In the genomic region with DNA sequence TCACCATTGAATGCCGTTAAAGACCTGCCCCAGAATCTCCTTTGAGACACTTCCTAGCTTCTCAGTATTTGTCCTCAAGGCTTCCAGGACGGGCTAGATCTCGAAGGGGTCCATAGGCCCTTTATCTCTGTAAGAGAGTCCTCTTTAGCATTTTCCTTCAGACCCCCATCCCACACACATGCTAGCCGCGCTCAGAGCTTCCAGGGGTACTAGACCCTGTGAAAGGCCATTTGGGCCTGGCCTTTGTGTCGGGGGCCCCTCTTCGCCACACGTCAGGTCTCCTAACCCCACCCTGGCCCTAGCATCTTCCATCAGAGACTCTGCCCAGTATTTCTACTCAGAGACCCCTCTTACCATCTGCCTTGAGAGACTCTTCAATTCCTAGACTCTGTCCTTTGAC, we compare ENCODE assay signal across 8 cellular contexts. TPM values are rescaled to one million over a fixed set of nuclear protein-coding genes. Genes with fewer than 3 reads are reported as not detected.
DNase-seq lines count a peak whose midpoint lies in the region; ATAC-seq and TF ChIP-seq lines count a peak whose summit lies in the region.

No MANE protein-coding gene starts in this region.

- no peak overlapping the region for H2AFZ ChIP-seq in Loucy (ENCODE audit: low read length)

- intact Hi-C loops in colonic mucosa (cut with DNase I): loop anchor here (5.0 to 10.0 kb wide), 2 partner anchors 188 to 330 kb away; no protein-coding TSS in a partner anchor
- intact Hi-C loops in naive thymus-derived CD4-positive, alpha-beta T cell (cut with micrococcal nuclease): loop anchor here (5.0 to 10.0 kb wide), 6 partner anchors 67 to 833 kb away; partner anchors contain the start of genes SLC9A7 (in 1 of the 2) and ZNF81 (in 1 of the 2)

- TF ChIP-seq CTCF in AG10803 (conservative IDR thresholded peaks at IDR 0.05; ENCODE audit: low read length): no peak
- TF ChIP-seq CTCF in Loucy (conservative IDR thresholded peaks at IDR 0.05; ENCODE audit: low read length): no peak
- no peak for TF ChIP-seq CTCF in colonic mucosa (IDR thresholded peaks at IDR 0.05)

- POLR2A ChIA-PET in naive thymus-derived CD4-positive, alpha-beta T cell (lab: Charles Lee): interaction anchor here (0.8 to 1.9 kb wide), 8 partner anchors 13 to 191 kb away, joined by 3 to 8 read pairs (median 4); partner anchors contain the start of genes CDK16, NDUFB11, RBM10 and USP11

- CTCF ChIA-PET in naive thymus-derived CD4-positive, alpha-beta T cell (lab: Charles Lee): interaction anchor here (0.5 to 1.2 kb wide), 5 partner anchors 188 to 289 kb away, joined by 3 to 8 read pairs (median 3); no protein-coding TSS in a partner anchor

- H4K20me1 ChIP-seq in Loucy (ENCODE audit: insufficient read depth, low read length, poor library complexity, severe bottlenecking): peaks cover 40% of the 10 kb centered on the region

- H3K4me1 ChIP-seq in Loucy (ENCODE audit: insufficient read depth, low read length, poor library complexity, severe bottlenecking): peaks cover 28% of the 10 kb centered on the region
- peaks cover 16% of the 10 kb centered on the region for H3K4me1 ChIP-seq in colonic mucosa
- peaks cover 16 to 25% of the 10 kb centered on the region in 2 donors for H3K4me1 ChIP-seq in naive thymus-derived CD4-positive, alpha-beta T cell (ENCODE audit: control insufficient read depth in 2 of 2, insufficient read depth in 2 of 2, low read length in 2 of 2)

- H3F3A ChIP-seq in Loucy (ENCODE audit: low read depth): no peaks in the 10 kb centered on the region

- H3K4me3 ChIP-seq in AG10803 (ENCODE audit: low read length): peak overlapping the region; percentile 74
- peak overlapping the region; percentile 97 for H3K4me3 ChIP-seq in Loucy (ENCODE audit: low read length, poor library complexity, severe bottlenecking)
- H3K4me3 ChIP-seq in colonic mucosa: peak overlapping the region; percentile 82
- peak overlapping the region; percentile 82 for H3K4me3 ChIP-seq in naive thymus-derived CD4-positive, alpha-beta T cell (ENCODE audit: low read length)

- H3K36me3 ChIP-seq in Loucy (ENCODE audit: insufficient read depth, low read length): peaks cover 11% of the 10 kb centered on the region; the same call in 1 of the 2 replicates
- H3K36me3 ChIP-seq in colonic mucosa: peaks cover 5% of the 10 kb centered on the region
- H3K36me3 ChIP-seq in naive thymus-derived CD4-positive, alpha-beta T cell (ENCODE audit: control insufficient read depth in 2 of 3, insufficient read depth in 3 of 3, low read length in 3 of 3): peaks cover 0 to 21% (median 14%) of the 10 kb centered on the region in 3 experiments

- H3K9me3 ChIP-seq in Loucy (ENCODE audit: insufficient read depth, low read depth, low read length) (no peaks in the 10 kb centered on the region), colonic mucosa (no peaks in the 10 kb centered on the region)
- no peaks in the 10 kb centered on the region for H3K9me3 ChIP-seq in naive thymus-derived CD4-positive, alpha-beta T cell (ENCODE audit: control insufficient read depth in 2 of 3, low read length in 3 of 3)

- ATAC-seq in naive thymus-derived CD4-positive, alpha-beta T cell: no peak

- peaks cover 19 to 80% (median 51%) of the 10 kb centered on the region in 7 donors for H3K4me1 Mint-ChIP-seq in naive thymus-derived CD4-positive, alpha-beta T cell

- H3K36me3 Mint-ChIP-seq in naive thymus-derived CD4-positive, alpha-beta T cell: peaks cover 0 to 33% (median 0%) of the 10 kb centered on the region in 5 donors

- peak overlapping the region; percentile 94 to 100 (median 98) for H3K4me3 Mint-ChIP-seq in naive thymus-derived CD4-positive, alpha-beta T cell

- H3K79me2 ChIP-seq in Loucy (ENCODE audit: insufficient read depth, low read length): peaks cover 71% of the 10 kb centered on the region

- no peaks in the 10 kb centered on the region for H3K9me2 ChIP-seq in Loucy (replicated peaks; ENCODE audit: low read depth, low read length)

- DNase-seq in AG10803 (ENCODE audit: low read depth) (no peak), colonic mucosa (no peak), T-helper 9 cell (no peak), NCI-H1694 treated with DMSO at 0.1 percent for 48 hours (lab: John Stamatoyannopoulos, UW) (no peak), GDM1 (lab: John Stamatoyannopoulos, UW) (no peak)
- no peak for DNase-seq in naive thymus-derived CD4-positive, alpha-beta T cell
- DNase-seq in stimulated activated CD4-positive, alpha-beta T cell treated with anti-CD3 and anti-CD28 coated beads, Interleukin-1b, Interleukin-23, amount 100 ng/mL, for 48 hours: no peak

- H3K9me3 Mint-ChIP-seq in naive thymus-derived CD4-positive, alpha-beta T cell: peaks cover 0 to 2% (median 0%) of the 10 kb centered on the region in 11 donors

- H3K27me3 Mint-ChIP-seq in naive thymus-derived CD4-positive, alpha-beta T cell: no peaks in the 10 kb centered on the region

- peaks cover 5% of the 10 kb centered on the region for H3K27me3 ChIP-seq in Loucy (ENCODE audit: insufficient read depth, low read length, poor library complexity, severe bottlenecking)
- H3K27me3 ChIP-seq in colonic mucosa: no peaks in the 10 kb centered on the region
- H3K27me3 ChIP-seq in naive thymus-derived CD4-positive, alpha-beta T cell (ENCODE audit: control insufficient read depth in 2 of 2, insufficient read depth in 2 of 2, low read length in 2 of 2): no peaks in the 10 kb centered on the region

- H3K27ac Mint-ChIP-seq in naive thymus-derived CD4-positive, alpha-beta T cell: peak overlapping the region; percentile 92 to 100 (median 98)

- H3K27ac ChIP-seq in colonic mucosa: peak overlapping the region; percentile 85
- peak overlapping the region; percentile 94 for H3K27ac ChIP-seq in naive thymus-derived CD4-positive, alpha-beta T cell (ENCODE audit: low read depth, low read length)

- H3K9ac ChIP-seq in Loucy (ENCODE audit: low read depth, low read length, poor library complexity, severe bottlenecking) (peak overlapping the region; percentile 96), colonic mucosa (ENCODE audit: low read depth in 2 of 2, low read length in 2 of 2) (peak overlapping the region; percentile 93 to 99)

- H3K4me2 ChIP-seq in Loucy (ENCODE audit: low read depth, low read length, poor library complexity, severe bottlenecking): peak overlapping the region; percentile 92

RNA-seq across cellular contexts. Expression of gene UBA1, which starts 0.8 kb away (rescaled TPM):
- 100 to 1,000 TPM; 237 to 327 TPM for total RNA-seq in colonic mucosa
- total RNA-seq in naive thymus-derived CD4-positive, alpha-beta T cell: 100 to 1,000 TPM in 4 of 5 experiments, 10 to 100 TPM in 1; 98.0 to 183 (median 118) TPM
- polyA plus RNA-seq in naive thymus-derived CD4-positive, alpha-beta T cell: 100 to 1,000 TPM; 145 to 187 TPM

RNA-seq across cellular contexts. Expression of gene CDK16, which starts 24.1 kb away (rescaled TPM):
- 100 to 1,000 TPM in 1 of 2 donors, 10 to 100 TPM in 1; 95.0 to 147 TPM for total RNA-seq in colonic mucosa
- 100 to 1,000 TPM in 2 of 5 experiments, 10 to 100 TPM in 3; 51.8 to 112 (median 62.4) TPM for total RNA-seq in naive thymus-derived CD4-positive, alpha-beta T cell
- polyA plus RNA-seq in naive thymus-derived CD4-positive, alpha-beta T cell: 10 to 100 TPM in 1 of 2 donors, 1 to 10 TPM in 1; 6.4 to 15.7 TPM

RNA-seq across cellular contexts. Expression of gene USP11, which starts 38.4 kb away (rescaled TPM):
- total RNA-seq in colonic mucosa: 10 to 100 TPM; 20.7 to 22.9 TPM
- 100 to 1,000 TPM in 1 of 5 experiments, 10 to 100 TPM in 4; 21.3 to 101 (median 77.0) TPM for total RNA-seq in naive thymus-derived CD4-positive, alpha-beta T cell
- 10 to 100 TPM; 51.2 to 94.7 TPM for polyA plus RNA-seq in naive thymus-derived CD4-positive, alpha-beta T cell

RNA-seq across cellular contexts. Expression of gene RBM10, which starts 49.4 kb away (rescaled TPM):
- 10 to 100 TPM; 30.0 to 67.8 TPM for total RNA-seq in colonic mucosa
- 10 to 100 TPM; 31.8 to 55.6 (median 47.6) TPM for total RNA-seq in naive thymus-derived CD4-positive, alpha-beta T cell
- 10 to 100 TPM; 24.6 to 36.4 TPM for polyA plus RNA-seq in naive thymus-derived CD4-positive, alpha-beta T cell

RNA-seq across cellular contexts. Expression of gene NDUFB11, which starts 49.9 kb away (rescaled TPM):
- total RNA-seq in colonic mucosa: 10 to 100 TPM; 84.6 to 97.1 TPM
- 10 to 100 TPM; 51.3 to 92.5 (median 55.2) TPM for total RNA-seq in naive thymus-derived CD4-positive, alpha-beta T cell
- 100 to 1,000 TPM; 152 to 162 TPM for polyA plus RNA-seq in naive thymus-derived CD4-positive, alpha-beta T cell
